In the genomic region with DNA sequence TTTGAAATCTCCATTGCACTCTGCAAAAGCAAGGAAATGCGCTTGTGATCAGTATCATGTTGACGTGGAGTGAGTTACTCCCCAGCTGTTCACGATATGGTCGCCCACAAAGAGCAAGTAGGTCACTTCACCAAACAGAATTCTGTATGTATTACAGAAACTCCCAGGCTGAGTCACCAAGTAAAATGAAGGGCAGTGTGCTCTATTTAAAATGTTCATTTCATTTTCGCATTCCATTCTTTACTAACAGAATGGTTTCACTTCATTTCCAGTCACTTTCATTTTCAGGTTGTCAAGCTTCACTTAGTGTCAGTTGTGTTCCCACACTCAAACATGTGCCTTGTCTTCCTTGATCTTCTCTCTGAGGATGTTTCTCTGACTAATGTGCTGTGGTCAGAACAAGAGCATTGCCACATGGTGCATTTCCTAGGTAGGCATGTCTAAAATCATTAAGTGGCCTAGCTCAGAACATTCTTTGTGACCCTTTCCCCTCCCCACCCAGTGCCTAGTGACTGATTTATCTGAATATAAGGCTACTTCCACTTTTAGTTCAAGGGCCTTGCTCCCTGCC, we compare ENCODE assay signal across 7 cellular contexts.
DNase-seq lines count a peak whose midpoint lies in the region; ATAC-seq and TF ChIP-seq lines count a peak whose summit lies in the region.

No MANE protein-coding gene starts in this region.

- peaks cover 3 to 9% of the 10 kb centered on the region in 2 donors for H3K9me3 Mint-ChIP-seq in activated naive CD4-positive, alpha-beta T cell treated with anti-CD3 and anti-CD28 coated beads, Interleukin-2, amount 50 U/mL, for 72 hours

- WGBS in mesendoderm (ENCODE audit: extremely low coverage, insufficient coverage, low lambda C conversion rate) = no CpG with 5 or more reads among the region's 5 CpGs

- peak overlapping the region; percentile 51 to 76 for H3K27ac Mint-ChIP-seq in activated naive CD4-positive, alpha-beta T cell treated with anti-CD3 and anti-CD28 coated beads, Interleukin-2, amount 50 U/mL, for 72 hours

- TF ChIP-seq CTCF in right atrium auricular region (IDR thresholded peaks at IDR 0.05) = no peak

- H3K79me2 ChIP-seq in mesendoderm (ENCODE audit: control insufficient read depth, insufficient read depth, low read length) = no peaks in the 10 kb centered on the region

- no peak overlapping the region for H3K18ac ChIP-seq in mesendoderm (ENCODE audit: low read length)

- H2BK5ac ChIP-seq in mesendoderm (ENCODE audit: low read length) = no peak overlapping the region

- DNase-seq in NOMO-1 treated with DMSO at 0.1 percent for 48 hours (lab: John Stamatoyannopoulos, UW; ENCODE audit: unreplicated experiment) = peak; percentile 99
- peak; percentile 43 to 59 for DNase-seq in activated naive CD4-positive, alpha-beta T cell treated with anti-CD3 and anti-CD28 coated beads, Interleukin-2, amount 50 U/mL, for 72 hours (ENCODE audit: low spot score in 2 of 2)
- DNase-seq in right atrium auricular region (ENCODE audit: low spot score) = no peak
- DNase-seq in stimulated activated CD4-positive, alpha-beta T cell treated with anti-CD3 and anti-CD28 coated beads, Interleukin-1b, Interleukin-23, amount 100 ng/mL, for 24 hours (ENCODE audit: low read depth in 4 of 4, low spot score in 1 of 4) = peak; percentile 11 to 28 (median 18)
- no peak for DNase-seq in mesendoderm

- no peak overlapping the region for H2BK15ac ChIP-seq in mesendoderm (replicated peaks; ENCODE audit: low read depth)

- peaks cover 0 to 14% of the 10 kb centered on the region in 2 donors for H3K36me3 Mint-ChIP-seq in activated naive CD4-positive, alpha-beta T cell treated with anti-CD3 and anti-CD28 coated beads, Interleukin-2, amount 50 U/mL, for 72 hours

- peak overlapping the region in 1 of 2 donors; percentile 18 for H3K4me3 ChIP-seq in right atrium auricular region
- H3K4me3 ChIP-seq in mesendoderm (ENCODE audit: low read length) = no peak overlapping the region

- H4K8ac ChIP-seq in mesendoderm (ENCODE audit: low read depth, low read length) = no peak overlapping the region

- H3K27ac ChIP-seq in right atrium auricular region = peak overlapping the region; percentile 35 to 52
- no peak overlapping the region for H3K27ac ChIP-seq in mesendoderm (ENCODE audit: low read depth, low read length)

- ATAC-seq in GM18519 (IDR thresholded peaks at IDR 0.05; ENCODE audit: low FRiP score, unreplicated experiment) (peak; percentile 81), HG02642 (IDR thresholded peaks at IDR 0.05; ENCODE audit: poor library complexity, unreplicated experiment) (peak; percentile 90)
- peak; percentile 95 to 96 for ATAC-seq in activated naive CD4-positive, alpha-beta T cell treated with anti-CD3 and anti-CD28 coated beads, Interleukin-2, amount 50 U/mL, for 72 hours

- peaks cover 0 to 27% of the 10 kb centered on the region in 2 donors for H3K4me1 ChIP-seq in right atrium auricular region
- H3K4me1 ChIP-seq in mesendoderm (ENCODE audit: control insufficient read depth, low read depth, low read length) = no peaks in the 10 kb centered on the region

- H4K5ac ChIP-seq in mesendoderm (ENCODE audit: low read length) = no peak overlapping the region

- no peak overlapping the region for H3K9ac ChIP-seq in mesendoderm (ENCODE audit: low read length)

- no peak overlapping the region for H3K4me2 ChIP-seq in mesendoderm (ENCODE audit: low read length)

- H3K79me1 ChIP-seq in mesendoderm (ENCODE audit: low read length) = no peaks in the 10 kb centered on the region

- H3K4ac ChIP-seq in mesendoderm (ENCODE audit: low read depth, low read length) = no peak overlapping the region

- no peaks in the 10 kb centered on the region for H3K9me3 ChIP-seq in right atrium auricular region

- no peak overlapping the region for H3K23ac ChIP-seq in mesendoderm (ENCODE audit: low read length)

- no peak overlapping the region for H2AK5ac ChIP-seq in mesendoderm (ENCODE audit: low read length)

- no peak overlapping the region for H2BK120ac ChIP-seq in mesendoderm (ENCODE audit: low read depth, low read length)

- H3K56ac ChIP-seq in mesendoderm (ENCODE audit: low read length) = no peak overlapping the region

- H3K27me3 ChIP-seq in right atrium auricular region (no peaks in the 10 kb centered on the region), mesendoderm (ENCODE audit: insufficient read depth, low read length, poor library complexity) (no peaks in the 10 kb centered on the region)

- H3K36me3 ChIP-seq in right atrium auricular region (no peaks in the 10 kb centered on the region), mesendoderm (ENCODE audit: control insufficient read depth, insufficient read depth, low read length) (no peaks in the 10 kb centered on the region)

Comparison
In these comparisons a context has a peak if more than half of its experiments do, and no peak if none do; other contexts are left out.
1. DNase-seq: peak in NOMO-1 treated with DMSO at 0.1 percent for 48 hours (single experiment), activated naive CD4-positive, alpha-beta T cell treated with anti-CD3 and anti-CD28 coated beads, Interleukin-2, amount 50 U/mL, for 72 hours (2 of 2) and stimulated activated CD4-positive, alpha-beta T cell treated with anti-CD3 and anti-CD28 coated beads, Interleukin-1b, Interleukin-23, amount 100 ng/mL, for 24 hours (4 of 4); none in right atrium auricular region (single experiment) and mesendoderm (single experiment).
2. Peak in every context shown above with its lines, with median percentiles within 50 percentile points of each other: ATAC-seq.